ENCODE assay signal across 13 cellular contexts in the genomic region with DNA sequence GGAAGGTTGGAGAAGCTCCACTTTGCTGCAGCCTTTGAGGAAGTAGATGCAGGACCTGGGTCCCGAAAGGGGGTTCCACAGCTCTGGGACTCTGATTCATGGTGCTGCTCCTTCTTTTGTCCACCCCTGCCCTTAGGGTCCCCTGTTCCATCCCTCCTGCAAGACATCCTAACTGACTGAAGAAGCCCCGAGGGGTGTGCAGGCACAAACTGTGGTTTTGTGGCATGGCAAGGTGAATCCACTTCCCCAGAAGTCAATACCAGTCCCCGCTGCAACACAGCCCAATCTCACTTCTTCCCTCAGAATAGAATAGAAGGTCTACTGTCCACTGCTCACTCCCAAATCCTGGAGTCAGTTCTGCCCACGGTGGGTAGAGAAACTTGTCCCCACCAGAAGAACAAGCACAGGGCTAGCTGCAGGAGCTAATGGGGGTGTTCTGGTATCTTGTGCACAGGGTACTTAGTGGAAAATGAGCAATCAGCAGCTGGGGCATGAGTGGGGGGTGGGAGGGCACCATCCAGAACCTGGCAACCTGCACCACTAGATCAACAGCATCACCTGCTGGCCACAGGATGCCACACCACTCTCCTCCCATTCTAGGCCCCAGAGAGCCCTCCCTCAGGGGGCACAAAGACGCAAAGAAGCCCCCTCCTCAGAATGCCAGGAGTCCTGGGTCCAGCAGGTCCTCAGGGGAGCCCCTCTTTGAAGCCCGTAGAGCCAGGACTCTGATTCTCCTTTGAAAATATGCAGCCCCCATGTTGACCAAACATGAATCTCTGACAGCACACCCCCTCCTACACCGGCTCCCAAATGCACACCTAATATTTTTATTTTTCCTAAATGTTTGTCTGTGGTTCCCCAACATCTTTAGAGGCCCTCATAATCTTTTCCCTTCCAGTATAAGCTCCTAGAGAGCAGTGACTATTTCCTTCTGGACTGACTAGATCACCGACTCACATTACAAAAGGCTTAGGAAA. TPM values are rescaled to one million over a fixed set of nuclear protein-coding genes. Genes with fewer than 3 reads are reported as not detected.
DNase-seq lines count a peak whose midpoint lies in the region; ATAC-seq and TF ChIP-seq lines count a peak whose summit lies in the region.
"Had no signal": no experiment of that assay in that cellular context is flagged by ENCODE, and none has a peak within 500 bp of the region (broad histone marks: within the 10 kb centered on the region; RNA-seq: fewer than 3 reads in every experiment).

No MANE protein-coding gene starts in this region.

- peaks cover 9% of the 10 kb centered on the region; the same call in 1 of the 2 replicates for H3K27me3 ChIP-seq in OCI-LY3 (ENCODE audit: low read depth, low read length)
- H3K27me3 ChIP-seq in adrenal gland, result no peaks in the 10 kb centered on the region

- intact Hi-C loops in adrenal gland (cut with DNase I), result loop anchor here (5.0 to 10.0 kb wide), 3 partner anchors 699 to 749 kb away; no protein-coding TSS in a partner anchor

- TF ChIP-seq CTCF in C4-2B (conservative IDR thresholded peaks at IDR 0.05), result peak; percentile 83
- TF ChIP-seq CTCF in GM12864 (IDR thresholded peaks at IDR 0.05; ENCODE audit: low read depth, low read length, missing control alignments), result peak; percentile 63
- peak; percentile 37 for TF ChIP-seq CTCF in OCI-LY3 (IDR thresholded peaks at IDR 0.05; ENCODE audit: low read depth, low read length)
- TF ChIP-seq CTCF in adrenal gland (IDR thresholded peaks at IDR 0.05), result no peak

- no peak for DNase-seq in GM12864 (ENCODE audit: low read depth)
- DNase-seq in iPS-NIHi7 (ENCODE audit: extremely low spot score), result peak; percentile 74
- DNase-seq in adrenal gland, result no peak
- DNase-seq: MM.1S, T-helper 9 cell had no signal

- no peak for TF ChIP-seq POLR2A in adrenal gland (IDR thresholded peaks at IDR 0.05)

- no peaks in the 10 kb centered on the region for H3K4me1 ChIP-seq in OCI-LY3 (ENCODE audit: low read length)
- H3K4me1 ChIP-seq in adrenal gland (replicated peaks in 1 of 2), result no peaks in the 10 kb centered on the region

- WGBS in adrenal gland, 4 donors, result 70 to 83% (median 76%) methylated on average over 7 to 8 of the region's 8 CpGs

- H3K4me2 ChIP-seq in OCI-LY3 (ENCODE audit: low read length), result no peak overlapping the region

- no peaks in the 10 kb centered on the region for H3K79me2 ChIP-seq in OCI-LY3 (ENCODE audit: low read length)

- H3K27ac ChIP-seq in C4-2B, result no peak overlapping the region
- no peak overlapping the region for H3K27ac ChIP-seq in OCI-LY3 (ENCODE audit: low read length)
- no peak overlapping the region for H3K27ac ChIP-seq in adrenal gland

- H3K9ac ChIP-seq in OCI-LY3 (ENCODE audit: low read length), result no peak overlapping the region

- no peaks in the 10 kb centered on the region for H3K36me3 ChIP-seq in OCI-LY3 (replicated peaks; ENCODE audit: low read depth, low read length)
- H3K36me3 ChIP-seq in adrenal gland (replicated peaks in 1 of 2), result no peaks in the 10 kb centered on the region

- H3K9me3 ChIP-seq in OCI-LY3 (ENCODE audit: insufficient read depth, low read length), result no peaks in the 10 kb centered on the region
- H3K9me3 ChIP-seq in adrenal gland (replicated peaks in 1 of 3), result no peaks in the 10 kb centered on the region

- H4K20me1 ChIP-seq in OCI-LY3 (ENCODE audit: insufficient read depth, low read length), result no peaks in the 10 kb centered on the region

- no peak overlapping the region for H2AFZ ChIP-seq in OCI-LY3 (ENCODE audit: low read depth, low read length)

- H3K4me3 ChIP-seq in GM12864 (ENCODE audit: low read depth, low read length), result no peak overlapping the region
- no peak overlapping the region for H3K4me3 ChIP-seq in OCI-LY3 (ENCODE audit: low read length)
- H3K4me3 ChIP-seq in adrenal gland, result no peak overlapping the region

- no peak for ATAC-seq in GM21447 (IDR thresholded peaks at IDR 0.05; ENCODE audit: unreplicated experiment)
- ATAC-seq in GM18873 (IDR thresholded peaks at IDR 0.05; ENCODE audit: low FRiP score, unreplicated experiment), result no peak
- no peak for ATAC-seq in HG03175 (IDR thresholded peaks at IDR 0.05; ENCODE audit: unreplicated experiment)
- ATAC-seq: naive thymus-derived CD8-positive, alpha-beta T cell had no signal

RNA-seq across cellular contexts. Expression of a gene that starts 14.1 kb away (rescaled TPM):
- total RNA-seq in adrenal gland, result not detected
- polyA plus RNA-seq in adrenal gland, result not detected
- total RNA-seq: astrocyte; endothelial cell of umbilical vein; naive thymus-derived CD8-positive, alpha-beta T cell had no signal
- polyA plus RNA-seq: endothelial cell of umbilical vein; naive thymus-derived CD8-positive, alpha-beta T cell had no signal

Comparison
In these comparisons a context has a peak if more than half of its experiments do, and no peak if none do; other contexts are left out.
1. CTCF ChIP-seq: peak in C4-2B (single experiment), GM12864 (single experiment) and OCI-LY3 (single experiment); none in adrenal gland (0 of 6).